Comparison of ENCODE assay signal across 9 cellular contexts in the genomic region with DNA sequence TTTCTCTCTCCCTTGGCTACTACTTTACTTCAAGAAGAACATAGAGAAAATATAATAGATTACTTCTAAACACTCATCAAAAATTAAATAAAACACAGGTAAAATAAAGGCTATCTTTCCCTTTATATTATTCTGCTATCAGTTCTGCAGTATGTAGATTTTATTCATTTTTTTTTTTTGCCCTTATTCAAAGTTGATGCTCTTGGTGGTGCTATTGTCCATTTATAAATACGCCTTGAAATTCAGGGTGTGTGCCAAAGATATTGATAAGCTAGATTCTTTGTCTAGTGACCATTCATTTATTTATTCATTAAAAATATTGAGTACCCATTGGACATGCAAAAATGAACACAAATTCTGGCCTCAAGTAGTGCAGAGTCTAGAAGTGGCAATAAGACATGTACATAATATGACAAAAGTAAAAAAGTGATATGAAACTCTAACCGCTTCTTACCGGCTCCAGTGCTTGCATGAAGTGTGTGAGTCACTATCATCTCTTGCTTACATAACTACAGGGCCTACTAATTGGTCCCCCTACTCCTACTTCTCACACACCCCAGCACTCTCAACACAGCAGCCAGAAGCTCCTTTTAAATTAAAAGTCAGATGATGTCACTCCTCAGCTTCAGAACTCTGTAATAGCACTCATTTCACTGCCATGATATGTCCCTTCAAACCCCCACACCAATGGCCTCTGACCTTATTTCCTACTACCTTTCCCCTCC.
DNase-seq lines count a peak whose midpoint lies in the region; ATAC-seq, FAIRE-seq and TF ChIP-seq lines count a peak whose summit lies in the region.
"Had no signal": no experiment of that assay in that cellular context is flagged by ENCODE, and none has a peak within 500 bp of the region (broad histone marks: within the 10 kb centered on the region; RNA-seq: fewer than 3 reads in every experiment).

No MANE protein-coding gene starts in this region.

- no peaks in the 10 kb centered on the region for H3K36me3 Mint-ChIP-seq in mesothelial cell of epicardium

- no peak for TF ChIP-seq CTCF in mesothelial cell of epicardium (IDR thresholded peaks at IDR 0.05; ENCODE audit: unreplicated experiment)

- no peaks in the 10 kb centered on the region for H3K27me3 Mint-ChIP-seq in mesothelial cell of epicardium (ENCODE audit: low read depth)

- H3K9me3 Mint-ChIP-seq in mesothelial cell of epicardium: no peaks in the 10 kb centered on the region

- peak overlapping the region; percentile 47 for H3K27ac Mint-ChIP-seq in mesothelial cell of epicardium

- peaks cover 28% of the 10 kb centered on the region for H3K4me1 Mint-ChIP-seq in mesothelial cell of epicardium

- DNase-seq in GM19238 (ENCODE audit: insufficient read length, low spot score) (peak; percentile 9), NCI-H524 (lab: John Stamatoyannopoulos, UW) (peak; percentile 46 to 65), mesothelial cell of epicardium (ENCODE audit: low spot score in 2 of 2, unreplicated experiment in 2 of 2) (no peak), DMS79 (lab: John Stamatoyannopoulos, UW) (no peak), H54 (ENCODE audit: insufficient read length, low spot score) (no peak), G401 (ENCODE audit: low spot score) (no peak), SKM-1 treated with dmso at 0.1 percent for 144 hours (lab: John Stamatoyannopoulos, UW; ENCODE audit: unreplicated experiment) (no peak)
- DNase-seq: activated effector memory CD4-positive, alpha-beta T cell treated with Interleukin-2 at 50 U/mL for 16 hours had no signal

- FAIRE-seq in H54 (lab: Jason Lieb, UNC): no peak

- in situ Hi-C loops in G401 (cut with HindIII; ENCODE audit: low sequenced_read_pairs): no loop called here

- H3K4me3 Mint-ChIP-seq in mesothelial cell of epicardium: no peak overlapping the region

- ATAC-seq in HG02884 (IDR thresholded peaks at IDR 0.05; ENCODE audit: unreplicated experiment): peak; percentile 91

- TF ChIP-seq POLR2A in H54 (IDR thresholded peaks at IDR 0.05; ENCODE audit: low read depth, low read length): no peak

Comparison
In these comparisons a context has a peak if more than half of its experiments do, and no peak if none do; other contexts are left out.
1. DNase-seq: peak in GM19238 (single experiment) and NCI-H524 (2 of 2); none in mesothelial cell of epicardium (0 of 2), DMS79 (single experiment), H54 (single experiment), G401 (single experiment) and SKM-1 treated with dmso at 0.1 percent for 144 hours (single experiment).